ENCODE assay signal across 15 cellular contexts in genomic region chr13:76677047-76677446, GRCh38.
A peak's percentile ranks its signal among the peaks of the same experiment; 100 is the strongest.
DNase-seq lines count a peak whose midpoint lies in the region; ATAC-seq lines count a peak whose summit lies in the region.
"Had no signal": no experiment of that assay in that cellular context is flagged by ENCODE, and none has a peak within 500 bp of the region (broad histone marks: within the 10 kb centered on the region; RNA-seq: fewer than 3 reads in every experiment).

No MANE protein-coding gene starts in this region.

- no peak overlapping the region for H3K4me3 ChIP-seq in right cardiac atrium (ENCODE audit: low read length)
- H3K4me3 ChIP-seq: SJSA1 had no signal

- H3K36me3 Mint-ChIP-seq in effector memory CD8-positive, alpha-beta T cell (ENCODE audit: insufficient read depth): no peaks in the 10 kb centered on the region
- H3K36me3 Mint-ChIP-seq: CD4-positive, CD25-positive, alpha-beta regulatory T cell; memory B cell had no signal

- H3K27ac ChIP-seq in right cardiac atrium (ENCODE audit: low read length): no peak overlapping the region
- H3K27ac ChIP-seq: SJSA1 had no signal

- no peaks in the 10 kb centered on the region for H3K9me3 Mint-ChIP-seq in effector memory CD8-positive, alpha-beta T cell

- no peak overlapping the region for H3K4me3 Mint-ChIP-seq in effector memory CD8-positive, alpha-beta T cell
- H3K4me3 Mint-ChIP-seq: CD4-positive, CD25-positive, alpha-beta regulatory T cell; endodermal cell; memory B cell had no signal

- no peaks in the 10 kb centered on the region for H3K4me1 Mint-ChIP-seq in effector memory CD8-positive, alpha-beta T cell (ENCODE audit: low read depth in 2 of 2)
- H3K4me1 Mint-ChIP-seq: CD4-positive, CD25-positive, alpha-beta regulatory T cell; memory B cell had no signal

- DNase-seq in NCI-H524 treated with DMSO at 0.1 percent for 48 hours (lab: John Stamatoyannopoulos, UW): peak; percentile 31
- DNase-seq in cerebellar cortex (ENCODE audit: low spot score): peak; percentile 31
- DNase-seq in right cardiac atrium: peak; percentile 68 to 87 (median 84)
- DNase-seq in stromal cell of bone marrow (ENCODE audit: low read depth): peak; percentile 64
- no peak for DNase-seq in effector memory CD8-positive, alpha-beta T cell
- DNase-seq in GOT3 (lab: John Stamatoyannopoulos, UW): no peak
- DNase-seq: activated T-cell treated with anti-CD3 and anti-CD28 coated beads for 4 hours; CD4-positive, CD25-positive, alpha-beta regulatory T cell; endodermal cell; NCI-H1436 treated with DMSO at 0.1 percent for 48 hours; NCI-H510A treated with DMSO at 0.1 percent for 48 hours had no signal

- ATAC-seq in right cardiac atrium (peak; percentile 95 to 96), HG03135 (IDR thresholded peaks at IDR 0.05; ENCODE audit: unreplicated experiment) (no peak)
- no peak for ATAC-seq in effector memory CD8-positive, alpha-beta T cell (replicated peaks)
- ATAC-seq: HepG2 had no signal

- no peaks in the 10 kb centered on the region for H3K4me1 ChIP-seq in right cardiac atrium (ENCODE audit: control insufficient read depth, insufficient read depth, low read length)
- H3K4me1 ChIP-seq: SJSA1 had no signal

- no peaks in the 10 kb centered on the region for H3K27me3 ChIP-seq in right cardiac atrium (ENCODE audit: control insufficient read depth, insufficient read depth)
- H3K27me3 ChIP-seq: SJSA1 had no signal

- intact Hi-C loops in right cardiac atrium (cut with DNase I): loop anchor here in 1 of 4 donors (5.0 kb wide), 1 partner anchor 210 kb away; the partner anchor contains the start of gene KCTD12

- peaks cover 5 to 8% of the 10 kb centered on the region in 2 donors for H3K27me3 Mint-ChIP-seq in effector memory CD8-positive, alpha-beta T cell

- H3K27ac Mint-ChIP-seq in effector memory CD8-positive, alpha-beta T cell: no peak overlapping the region
- H3K27ac Mint-ChIP-seq: CD4-positive, CD25-positive, alpha-beta regulatory T cell; endodermal cell; memory B cell had no signal

- no peaks in the 10 kb centered on the region for H3K9me3 ChIP-seq in right cardiac atrium (ENCODE audit: control insufficient read depth, low read length)
- H3K9me3 ChIP-seq: SJSA1 had no signal

- WGBS in right cardiac atrium: 46% methylated on average over 3 of the region's 3 CpGs

Comparison
In these comparisons a context has a peak if more than half of its experiments do, and no peak if none do; other contexts are left out.
1. DNase-seq: peak in NCI-H524 treated with DMSO at 0.1 percent for 48 hours (single experiment), cerebellar cortex (single experiment), right cardiac atrium (3 of 3) and stromal cell of bone marrow (single experiment); none in effector memory CD8-positive, alpha-beta T cell (0 of 3) and GOT3 (single experiment).
2. ATAC-seq: peak in right cardiac atrium (2 of 2); none in HG03135 (single experiment) and effector memory CD8-positive, alpha-beta T cell (single experiment).